ENCODE assay signal across 24 cellular contexts in the genomic region with DNA sequence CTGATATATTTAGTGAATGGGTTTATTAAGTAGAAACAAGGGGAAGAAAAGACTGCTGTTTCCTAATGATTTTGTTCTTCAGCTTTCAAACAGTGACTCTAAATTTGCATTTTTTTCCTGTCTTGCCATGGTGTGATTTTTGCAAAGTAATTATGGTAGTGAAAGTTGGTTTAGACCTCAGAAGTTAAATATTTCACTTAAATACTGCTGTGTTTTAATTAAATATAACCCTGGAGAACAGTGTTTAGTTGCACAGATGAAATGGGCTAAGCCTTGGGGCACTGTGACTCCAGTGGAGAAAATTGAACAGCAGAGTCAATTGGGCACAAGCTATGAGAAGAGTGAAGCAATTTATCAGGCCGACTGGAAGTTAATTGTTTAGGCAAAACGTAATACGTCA.
A peak's percentile ranks its signal among the peaks of the same experiment; 100 is the strongest.
DNase-seq lines count a peak whose midpoint lies in the region; ATAC-seq and TF ChIP-seq lines count a peak whose summit lies in the region.
"Had no signal": no experiment of that assay in that cellular context is flagged by ENCODE, and none has a peak within 500 bp of the region (broad histone marks: within the 10 kb centered on the region; RNA-seq: fewer than 3 reads in every experiment).

No MANE protein-coding gene starts in this region.

- no peaks in the 10 kb centered on the region for H3K79me2 ChIP-seq in OCI-LY3 (ENCODE audit: low read length)

- TF ChIP-seq CTCF in OCI-LY3 (IDR thresholded peaks at IDR 0.05; ENCODE audit: low read depth, low read length) (no peak), left lung (IDR thresholded peaks at IDR 0.05) (no peak)

- H3K27ac ChIP-seq in OCI-LY3 (ENCODE audit: low read length) (no peak overlapping the region), left lung (no peak overlapping the region)
- H3K27ac ChIP-seq: gastrocnemius medialis had no signal

- H3K27me3 ChIP-seq in OCI-LY3 (ENCODE audit: low read depth, low read length) (no peaks in the 10 kb centered on the region), left lung (peaks cover 0 to 13% of the 10 kb centered on the region in 2 donors)

- peaks cover 34% of the 10 kb centered on the region for H3K4me1 ChIP-seq in OCI-LY3 (ENCODE audit: low read length)
- H3K4me1 ChIP-seq in left lung = no peaks in the 10 kb centered on the region
- H3K4me1 ChIP-seq: Caco-2, gastrocnemius medialis had no signal

- no peak overlapping the region for H2AFZ ChIP-seq in OCI-LY3 (ENCODE audit: low read depth, low read length)

- H3K9me3 ChIP-seq in OCI-LY3 (ENCODE audit: insufficient read depth, low read length) = no peaks in the 10 kb centered on the region
- H3K9me3 ChIP-seq in left lung = no peaks in the 10 kb centered on the region
- H3K9me3 ChIP-seq: Caco-2, gastrocnemius medialis, mucosa of descending colon had no signal

- no peaks in the 10 kb centered on the region for H4K20me1 ChIP-seq in OCI-LY3 (ENCODE audit: insufficient read depth, low read length)

- peak; percentile 43 for ATAC-seq in GM19324 (IDR thresholded peaks at IDR 0.05; ENCODE audit: low FRiP score, unreplicated experiment)
- ATAC-seq in GM21825 (IDR thresholded peaks at IDR 0.05; ENCODE audit: unreplicated experiment) = peak; percentile 57
- peak; percentile 63 for ATAC-seq in HG03139 (IDR thresholded peaks at IDR 0.05; ENCODE audit: unreplicated experiment)
- ATAC-seq in GM19455 (IDR thresholded peaks at IDR 0.05; ENCODE audit: unreplicated experiment) = no peak
- no peak for ATAC-seq in left lung
- ATAC-seq: gastrocnemius medialis; HepG2; left colon; mucosa of descending colon; stimulated activated naive CD8-positive, alpha-beta T cell treated with anti-CD3 and anti-CD28 coated beads, Interleukin-15, Interleukin-2, amounts not matched to agents 100 U/mL and 50 U/mL, for 24 hours; T-cell had no signal

- H3K36me3 ChIP-seq in OCI-LY3 (replicated peaks; ENCODE audit: low read depth, low read length) (no peaks in the 10 kb centered on the region), left lung (no peaks in the 10 kb centered on the region)
- H3K36me3 ChIP-seq: gastrocnemius medialis had no signal

- DNase-seq in NCI-H2171 treated with DMSO at 0.1 percent for 48 hours (lab: John Stamatoyannopoulos, UW) (no peak), left lung (no peak), NCI-H774 (lab: John Stamatoyannopoulos, UW) (no peak)
- DNase-seq: activated CD4-positive, alpha-beta T cell treated with anti-CD3 and anti-CD28 coated beads, Interleukin-2, amount 50 U/mL, for 4 hours; activated naive CD8-positive, alpha-beta T cell treated with anti-CD3 and anti-CD28 coated beads, Interleukin-2, amount 10 ng/mL, durations not matched to agents 7 days and 5 days; activated T-cell treated with anti-CD3 and anti-CD28 coated beads, Interleukin-2, amount 50 U/mL, for 48 hours; AML-193; Caco-2; gastrocnemius medialis; HCEC 1CT; left colon; mucosa of descending colon; NCI-H1694 treated with DMSO at 0.1 percent for 48 hours; NCI-H345; NK-92 treated with Interleukin-12 subunit alpha and Interleukin-12 subunit beta, amount 100 ng/mL, for 24 hours; stimulated activated naive CD8-positive, alpha-beta T cell treated with anti-CD3 and anti-CD28 coated beads, Interleukin-15, Interleukin-2, amounts not matched to agents 100 U/mL and 50 U/mL, for 24 hours; T-cell; trophoblast cell had no signal

- peak overlapping the region; percentile 45 for H3K4me2 ChIP-seq in OCI-LY3 (ENCODE audit: low read length)

- H3K9ac ChIP-seq in OCI-LY3 (ENCODE audit: low read length) = no peak overlapping the region

- H3K4me3 ChIP-seq in OCI-LY3 (ENCODE audit: low read length) (peak overlapping the region; percentile 9; the same call in 1 of the 2 replicates), left lung (no peak overlapping the region)
- H3K4me3 ChIP-seq: gastrocnemius medialis, mucosa of descending colon had no signal

- intact Hi-C loops in left lung (cut with DNase I) = loop anchor here in 1 of 2 donors (10.0 kb wide), 1 partner anchor 230 kb away; no protein-coding TSS in a partner anchor

Comparison
In these comparisons a context has a peak if more than half of its experiments do, and no peak if none do; other contexts are left out.
1. ATAC-seq: peak in GM19324 (single experiment), GM21825 (single experiment) and HG03139 (single experiment); none in GM19455 (single experiment) and left lung (single experiment).